Comparison of ENCODE assay signal across 8 cellular contexts in genomic region chr3:53347261-53348064, GRCh38. TPM values are rescaled to one million over a fixed set of nuclear protein-coding genes. Genes with fewer than 3 reads are reported as not detected.
DNase-seq lines count a peak whose midpoint lies in the region; ATAC-seq and TF ChIP-seq lines count a peak whose summit lies in the region.

TSS of gene DCP1A (minus strand) at chr3:53347543. CDS start at chr3:53347517, 26 bp downstream.

- CTCF ChIA-PET in IMR-90 (lab: Yijun Ruan, JAX) (no interaction called here), PC-3 (lab: Charles Lee) (interaction anchor here (0.6 kb wide), 1 partner anchor 25 kb away, joined by 6 read pairs; no protein-coding TSS in a partner anchor)

- H4K20me1 ChIP-seq in IMR-90 (ENCODE audit: insufficient read depth, low read length) (no peaks in the 10 kb centered on the region), PC-3 (ENCODE audit: low read length) (peaks cover 17% of the 10 kb centered on the region; the same call in 1 of the 2 replicates)

- H4K5ac ChIP-seq in IMR-90 (ENCODE audit: low read depth, low read length) = peak within 1 kb of the TSS; percentile 87

- H3K79me2 ChIP-seq in PC-3 (ENCODE audit: low read length) = peaks cover 44% of the 10 kb centered on the region

- H3K18ac ChIP-seq in IMR-90 (ENCODE audit: low read depth, low read length) = peak within 1 kb of the TSS; percentile 86

- no peak within 1 kb of the TSS for H2BK20ac ChIP-seq in IMR-90 (ENCODE audit: low read depth, low read length)

- H2AK9ac ChIP-seq in IMR-90 (replicated peaks; ENCODE audit: low read depth, low read length, poor library complexity) = peak within 1 kb of the TSS; percentile 92

- H3K4me3 ChIP-seq in IMR-90 (ENCODE audit: insufficient read depth, low read depth, low read length) (peak within 1 kb of the TSS; percentile 82), PC-3 (ENCODE audit: low read length) (peak within 1 kb of the TSS; percentile 75), epithelial cell of proximal tubule (ENCODE audit: low read depth, low read length) (peak within 1 kb of the TSS; percentile 97), mucosa of rectum (ENCODE audit: low read length in 2 of 2) (peak within 1 kb of the TSS; percentile 98 to 99)

- H3K9ac ChIP-seq in IMR-90 (ENCODE audit: low read depth, low read length) (peak within 1 kb of the TSS; percentile 98), PC-3 (ENCODE audit: low read length) (peak within 1 kb of the TSS; percentile 96), mucosa of rectum (ENCODE audit: low read depth in 1 of 2, low read length in 2 of 2) (peak within 1 kb of the TSS; percentile 96 to 97)

- BruUV-seq in IMR-90 (replicated peaks; lab: Mats Ljungman, UMichigan) = no TSS peak
- no TSS peak for BruUV-seq in PC-3 (replicated peaks; lab: Mats Ljungman, UMichigan)

- in situ Hi-C loops in IMR-90 (cut with MboI; ENCODE audit: low sequenced_read_pairs) = no loop called here

- H2BK5ac ChIP-seq in IMR-90 (ENCODE audit: low read depth, low read length, poor library complexity, severe bottlenecking) = peak within 1 kb of the TSS; percentile 93

- peak within 1 kb of the TSS; percentile 90 for H3K4me2 ChIP-seq in IMR-90 (ENCODE audit: low read depth, low read length)
- peak within 1 kb of the TSS; percentile 94 for H3K4me2 ChIP-seq in PC-3 (ENCODE audit: low read length)

- peak within 1 kb of the TSS; percentile 99 for H2AFZ ChIP-seq in IMR-90 (replicated peaks; ENCODE audit: low read length, poor library complexity)
- H2AFZ ChIP-seq in PC-3 (ENCODE audit: low read length) = peak within 1 kb of the TSS; percentile 99

- no peaks in the 10 kb centered on the region for H3K9me3 ChIP-seq in IMR-90 (ENCODE audit: control insufficient read depth, insufficient read depth, low read length)
- no peaks in the 10 kb centered on the region for H3K9me3 ChIP-seq in PC-3 (ENCODE audit: low read length)
- H3K9me3 ChIP-seq in mucosa of rectum (ENCODE audit: control insufficient read depth in 2 of 2, low read length in 2 of 2) = no peaks in the 10 kb centered on the region

- no peaks in the 10 kb centered on the region for H3K9me1 ChIP-seq in IMR-90 (ENCODE audit: insufficient read depth, low read length)

- peak within 1 kb of the TSS; percentile 97 for H3K14ac ChIP-seq in IMR-90 (replicated peaks; ENCODE audit: low read depth, low read length)

- intact Hi-C loops in IMR-90 (cut with micrococcal nuclease) (loop anchor here (5.0 to 10.0 kb wide), 2 partner anchors 50 to 537 kb away; partner anchors contain the start of gene ACTR8), PC-3 (cut with micrococcal nuclease) (loop anchor here (1.0 to 5.0 kb wide), 3 partner anchors 90 to 545 kb away; partner anchors contain the start of genes SELENOK and TKT)

- H3K27ac ChIP-seq in IMR-90 (ENCODE audit: insufficient read depth, low read length) (peak within 1 kb of the TSS; percentile 97), PC-3 (ENCODE audit: low read length) (peak within 1 kb of the TSS; percentile 65), mucosa of rectum (ENCODE audit: low read depth in 2 of 2, low read length in 2 of 2) (peak within 1 kb of the TSS; percentile 95 to 97)

- no peaks in the 10 kb centered on the region for H3F3A ChIP-seq in PC-3 (ENCODE audit: low read length, unreplicated experiment)

- dilution Hi-C loops in IMR-90 (cut with HindIII; ENCODE audit: low sequenced_read_pairs, unreplicated experiment) = no loop called here

- peak; percentile 97 for TF ChIP-seq POLR2A in IMR-90 (IDR thresholded peaks at IDR 0.05; ENCODE audit: low read depth, low read length)

- peak within 1 kb of the TSS; percentile 89 for H2AK5ac ChIP-seq in IMR-90 (ENCODE audit: low read depth, low read length)

- no peaks in the 10 kb centered on the region for H3K27me3 ChIP-seq in IMR-90 (ENCODE audit: control insufficient read depth, insufficient read depth, low read length)
- no peaks in the 10 kb centered on the region for H3K27me3 ChIP-seq in PC-3 (ENCODE audit: low read length)
- no peaks in the 10 kb centered on the region for H3K27me3 ChIP-seq in mucosa of rectum (ENCODE audit: control insufficient read depth in 2 of 2, insufficient read depth in 2 of 2, low read length in 2 of 2)

- POLR2A ChIA-PET in IMR-90 (lab: Charles Lee; ENCODE audit: unreplicated experiment) = interaction anchor here (0.9 kb wide), 1 partner anchor 13 kb away, joined by 3 read pairs; no protein-coding TSS in a partner anchor
- POLR2A ChIA-PET in PC-3 (lab: Charles Lee; ENCODE audit: unreplicated experiment) = interaction anchor here (0.6 kb wide), 3 partner anchors 60 to 761 kb away, joined by 3 to 5 read pairs (median 3); no protein-coding TSS in a partner anchor

- H4K91ac ChIP-seq in IMR-90 (ENCODE audit: insufficient read depth, low read depth, low read length) = peak within 1 kb of the TSS; percentile 91

- WGBS in IMR-90 (ENCODE audit: extremely low coverage in 2 of 2, insufficient read length in 1 of 2), 2 experiments = 1% methylated on average over 39 of the region's 61 CpGs; no CpG with 5 or more reads in 1 of the 2 experiments

- TF ChIP-seq CTCF in IMR-90 (conservative IDR thresholded peaks at IDR 0.05; ENCODE audit: low read depth, low read length) (no peak), PC-3 (conservative IDR thresholded peaks at IDR 0.05; ENCODE audit: low read depth, low read length) (no peak), epithelial cell of proximal tubule (conservative IDR thresholded peaks at IDR 0.05; ENCODE audit: low read depth, low read length) (no peak)

- H3K4ac ChIP-seq in IMR-90 (ENCODE audit: low read depth, low read length) = peak within 1 kb of the TSS; percentile 97

- peak within 1 kb of the TSS; percentile 94 for H3K56ac ChIP-seq in IMR-90 (ENCODE audit: extremely low read depth, insufficient read depth, low read length)

- TF ChIP-seq RAD21 in IMR-90 (IDR thresholded peaks at IDR 0.05; ENCODE audit: low read length) = no peak

- H4K8ac ChIP-seq in IMR-90 (ENCODE audit: low read depth in 2 of 2, low read length in 2 of 2) = peak within 1 kb of the TSS; percentile 94 to 95

- ATAC-seq in GM21528 (IDR thresholded peaks at IDR 0.05; ENCODE audit: low FRiP score, unreplicated experiment) (peak; percentile 97), IMR-90 (ENCODE audit: low read depth) (peak; percentile 97), PC-3 (peak; percentile 92)

- peak; percentile 92 for DNase-seq in DMS114 treated with DMSO at 0.1 percent for 48 hours (lab: John Stamatoyannopoulos, UW; ENCODE audit: unreplicated experiment)
- peak; percentile 97 for DNase-seq in IMR-90
- peak; percentile 97 for DNase-seq in PC-3
- DNase-seq in activated T-cell treated with anti-CD3 and anti-CD28 coated beads for 48 hours (ENCODE audit: low read depth) = peak; percentile 94
- peak; percentile 71 for DNase-seq in epithelial cell of proximal tubule (ENCODE audit: low read depth)
- peak; percentile 96 for DNase-seq in stimulated activated CD8-positive, alpha-beta memory T cell treated with anti-CD3 and anti-CD28 coated beads, Interleukin-4, amount 100 ng/mL, for 48 hours

- H3K36me3 ChIP-seq in IMR-90 (ENCODE audit: control insufficient read depth, insufficient read depth, low read length) (0 out of 2 replicates have a peak, but pooled peaks cover under 1% of the 10 kb centered on the region), PC-3 (ENCODE audit: low read depth, low read length) (peaks cover 7% of the 10 kb centered on the region; the same call in 1 of the 2 replicates), mucosa of rectum (ENCODE audit: control insufficient read depth in 2 of 2, insufficient read depth in 2 of 2, low read length in 2 of 2) (peaks cover 5 to 6% of the 10 kb centered on the region in 2 donors)

- no peak within 1 kb of the TSS; the same call in 2 of the 3 replicates for H2BK15ac ChIP-seq in IMR-90 (ENCODE audit: low read depth, low read length)

- H3K4me1 ChIP-seq in IMR-90 (ENCODE audit: control insufficient read depth, insufficient read depth, low read length) = no peaks in the 10 kb centered on the region; the same call in 1 of the 2 replicates
- peaks cover 19% of the 10 kb centered on the region for H3K4me1 ChIP-seq in PC-3 (ENCODE audit: insufficient read depth, low read length)
- H3K4me1 ChIP-seq in mucosa of rectum (ENCODE audit: control insufficient read depth in 2 of 2, insufficient read depth in 2 of 2, low read length in 2 of 2) = peaks cover 11 to 15% of the 10 kb centered on the region in 2 donors

- H3K9me2 ChIP-seq in PC-3 (replicated peaks; ENCODE audit: low read length) = no peaks in the 10 kb centered on the region

- peaks cover 0 to 21% of the 10 kb centered on the region in 2 experiments; a peak in 2 of 4 replicates for H3K79me1 ChIP-seq in IMR-90 (ENCODE audit: low read depth in 1 of 2, low read length in 2 of 2)

- H2BK120ac ChIP-seq in IMR-90 (ENCODE audit: low read depth, low read length) = peak within 1 kb of the TSS; percentile 85

- H3K23ac ChIP-seq in IMR-90 (ENCODE audit: low read depth, low read length) = peak within 1 kb of the TSS; percentile 99

TF ChIP-seq in IMR-90, 13 proteins besides CTCF, POLR2A, EP300 and RAD21 (continues in another document):
- 0 out of 2 replicates have a peak, but pooled peaks have one; percentile 2 for TF ChIP-seq FOS (IDR thresholded peaks at IDR 0.05; ENCODE audit: low read depth, low read length)
- peak; percentile 96 for TF ChIP-seq MAZ (IDR thresholded peaks at IDR 0.05; ENCODE audit: borderline replicate concordance, low read depth, low read length)
- no peak for TF ChIP-seq ELK1 (IDR thresholded peaks at IDR 0.05; ENCODE audit: borderline replicate concordance, low read depth, low read length)
- TF ChIP-seq CEBPB (IDR thresholded peaks at IDR 0.05; ENCODE audit: low read depth, low read length) = no peak
- peak; percentile 69; the same call in 1 of the 2 replicates for TF ChIP-seq MXI1 (IDR thresholded peaks at IDR 0.05; ENCODE audit: borderline replicate concordance, low read depth, low read length)
- peak; percentile 46; the same call in 1 of the 2 replicates for TF ChIP-seq NFE2L2 (IDR thresholded peaks at IDR 0.05; ENCODE audit: low read depth, low read length)
- 0 out of 2 replicates have a peak, but pooled peaks have one; percentile 57 for TF ChIP-seq CHD1 (IDR thresholded peaks at IDR 0.05; ENCODE audit: low read depth, low read length)
- TF ChIP-seq BHLHE40 (IDR thresholded peaks at IDR 0.05; ENCODE audit: low read depth, low read length) = peak; percentile 20; the same call in 1 of the 2 replicates

RNA-seq across cellular contexts. Expression of gene DCP1A, which starts in this region (rescaled TPM):
- total RNA-seq in IMR-90 (2012; rRNA removed) (18.6 and 30.1 TPM in 2 replicates), PC-3 (2014; rRNA removed) (12.7 and 16.8 TPM in 2 replicates), epithelial cell of proximal tubule (8.8 and 12.2 TPM in 2 replicates)
- 13.2 and 14.6 TPM in 2 replicates for polyA plus RNA-seq in IMR-90 (2012; rRNA removed)
- 4.5 and 8.5 TPM in 2 replicates for polyA plus RNA-seq in IMR-90 (2012; cell fraction: cytosol; rRNA removed)
- 14.8 and 21.2 TPM in 2 replicates for polyA plus RNA-seq in IMR-90 (2012; cell fraction: nucleus; rRNA removed; ENCODE audit: low replicate concordance)

Comparison
In these comparisons a context has a peak if more than half of its experiments do, and no peak if none do; other contexts are left out.
1. Peak in every context shown above with its lines: DNase-seq, ATAC-seq, H3K4me3 ChIP-seq and H3K27ac ChIP-seq.